ENCODE assay signal across 8 cellular contexts in the genomic region with DNA sequence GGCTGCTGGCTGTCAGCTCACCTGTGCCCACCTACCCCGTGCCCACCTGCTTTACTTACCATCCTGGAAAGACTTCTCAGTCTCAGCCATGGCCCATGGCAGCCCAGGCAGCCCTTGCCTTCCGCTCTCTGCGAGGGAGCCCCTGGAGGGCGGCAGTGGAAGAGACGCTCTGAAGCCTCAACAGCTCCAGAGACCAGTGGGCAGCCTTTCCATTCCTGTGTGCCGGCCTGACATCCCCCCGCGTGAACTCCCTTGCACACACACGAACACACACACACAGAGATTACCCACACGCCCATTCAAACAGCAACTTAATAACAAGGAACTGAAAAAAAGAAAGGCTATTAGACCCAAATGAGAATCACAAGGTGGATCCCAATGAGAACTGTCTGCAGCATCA. TPM values are rescaled to one million over a fixed set of nuclear protein-coding genes. Genes with fewer than 3 reads are reported as not detected.
DNase-seq lines count a peak whose midpoint lies in the region; ATAC-seq and TF ChIP-seq lines count a peak whose summit lies in the region.

No MANE protein-coding gene starts in this region.

- intact Hi-C loops in activated CD4-positive, alpha-beta T cell treated with anti-CD3 and anti-CD28 coated beads, Interleukin-2, amount 10 ng/mL, durations not matched to agents 24 days and 14 days (cut with micrococcal nuclease) = no loop called here

- H3K27me3 Mint-ChIP-seq in activated CD4-positive, alpha-beta T cell treated with anti-CD3 and anti-CD28 coated beads, Interleukin-2, amount 10 ng/mL, durations not matched to agents 24 days and 14 days = no peaks in the 10 kb centered on the region
- peaks cover 5% of the 10 kb centered on the region for H3K27me3 Mint-ChIP-seq in chondrocyte (ENCODE audit: low read depth)

- no peaks in the 10 kb centered on the region for H3K9me3 Mint-ChIP-seq in activated CD4-positive, alpha-beta T cell treated with anti-CD3 and anti-CD28 coated beads, Interleukin-2, amount 10 ng/mL, durations not matched to agents 24 days and 14 days
- no peaks in the 10 kb centered on the region for H3K9me3 Mint-ChIP-seq in chondrocyte (ENCODE audit: low read depth)
- H3K9me3 Mint-ChIP-seq in stimulated activated effector memory CD8-positive, alpha-beta T cell treated with anti-CD3 and anti-CD28 coated beads, Interleukin-12 subunit alpha, Interleukin-12 subunit beta, amount 100 ng/mL, for 72 hours = no peaks in the 10 kb centered on the region

- no peak for ATAC-seq in stimulated activated effector memory CD8-positive, alpha-beta T cell treated with anti-CD3 and anti-CD28 coated beads, Interleukin-12 subunit alpha, Interleukin-12 subunit beta, amount 100 ng/mL, for 72 hours
- ATAC-seq in GM21526 (IDR thresholded peaks at IDR 0.05; ENCODE audit: low FRiP score, unreplicated experiment) = no peak

- H3K4me1 Mint-ChIP-seq in activated CD4-positive, alpha-beta T cell treated with anti-CD3 and anti-CD28 coated beads, Interleukin-2, amount 10 ng/mL, durations not matched to agents 24 days and 14 days = peaks cover 65% of the 10 kb centered on the region
- H3K4me1 Mint-ChIP-seq in chondrocyte (ENCODE audit: low read depth) = no peaks in the 10 kb centered on the region
- H3K4me1 Mint-ChIP-seq in stimulated activated effector memory CD8-positive, alpha-beta T cell treated with anti-CD3 and anti-CD28 coated beads, Interleukin-12 subunit alpha, Interleukin-12 subunit beta, amount 100 ng/mL, for 72 hours = peaks cover 63% of the 10 kb centered on the region

- peak overlapping the region; percentile 41 for H3K4me3 Mint-ChIP-seq in activated CD4-positive, alpha-beta T cell treated with anti-CD3 and anti-CD28 coated beads, Interleukin-2, amount 10 ng/mL, durations not matched to agents 24 days and 14 days
- H3K4me3 Mint-ChIP-seq in chondrocyte (ENCODE audit: unreplicated experiment) = no peak overlapping the region
- H3K4me3 Mint-ChIP-seq in stimulated activated effector memory CD8-positive, alpha-beta T cell treated with anti-CD3 and anti-CD28 coated beads, Interleukin-12 subunit alpha, Interleukin-12 subunit beta, amount 100 ng/mL, for 72 hours = peak overlapping the region; percentile 13

- peak overlapping the region; percentile 3 for H3K27ac Mint-ChIP-seq in activated CD4-positive, alpha-beta T cell treated with anti-CD3 and anti-CD28 coated beads, Interleukin-2, amount 10 ng/mL, durations not matched to agents 24 days and 14 days
- H3K27ac Mint-ChIP-seq in chondrocyte (ENCODE audit: unreplicated experiment) = no peak overlapping the region
- peak overlapping the region; percentile 76 for H3K27ac Mint-ChIP-seq in stimulated activated effector memory CD8-positive, alpha-beta T cell treated with anti-CD3 and anti-CD28 coated beads, Interleukin-12 subunit alpha, Interleukin-12 subunit beta, amount 100 ng/mL, for 72 hours

- peak; percentile 44 for TF ChIP-seq CTCF in chondrocyte (IDR thresholded peaks at IDR 0.05)

- DNase-seq in activated CD4-positive, alpha-beta T cell treated with anti-CD3 and anti-CD28 coated beads, Interleukin-2, amount 10 ng/mL, durations not matched to agents 24 days and 14 days = peak; percentile 74
- DNase-seq in activated CD4-positive, alpha-beta T cell treated with anti-CD3 and anti-CD28 coated beads, Interleukin-2, amount 50 U/mL, for 4 hours = no peak
- peak; percentile 9 for DNase-seq in MV-4-11 (lab: John Stamatoyannopoulos, UW)
- no peak for DNase-seq in chondrocyte (ENCODE audit: low spot score)
- no peak for DNase-seq in stimulated activated effector memory CD8-positive, alpha-beta T cell treated with anti-CD3 and anti-CD28 coated beads, Interleukin-12 subunit alpha, Interleukin-12 subunit beta, amount 100 ng/mL, for 72 hours (ENCODE audit: low spot score in 2 of 2)
- DNase-seq in activated gamma-delta T cell (lab: John Stamatoyannopoulos, UW) = no peak
- no peak for DNase-seq in NCI-H2171 treated with DMSO at 0.1 percent for 48 hours (lab: John Stamatoyannopoulos, UW)

- peaks cover 2% of the 10 kb centered on the region for H3K36me3 Mint-ChIP-seq in activated CD4-positive, alpha-beta T cell treated with anti-CD3 and anti-CD28 coated beads, Interleukin-2, amount 10 ng/mL, durations not matched to agents 24 days and 14 days (ENCODE audit: low read depth)
- no peaks in the 10 kb centered on the region for H3K36me3 Mint-ChIP-seq in chondrocyte (ENCODE audit: low read depth)
- peaks cover 10% of the 10 kb centered on the region for H3K36me3 Mint-ChIP-seq in stimulated activated effector memory CD8-positive, alpha-beta T cell treated with anti-CD3 and anti-CD28 coated beads, Interleukin-12 subunit alpha, Interleukin-12 subunit beta, amount 100 ng/mL, for 72 hours

RNA-seq across cellular contexts. Expression of a gene that starts 14.2 kb away (rescaled TPM):
- 15.9 TPM in 2 replicates for total RNA-seq in activated CD4-positive, alpha-beta T cell treated with anti-CD3 and anti-CD28 coated beads, Interleukin-2, amount 10 ng/mL, durations not matched to agents 24 days and 14 days
- total RNA-seq in chondrocyte = 29.9 to 40.0 TPM (median 31.2 TPM) in 3 replicates

RNA-seq across cellular contexts. Expression of a gene that starts 32.4 kb away (rescaled TPM):
- total RNA-seq in activated CD4-positive, alpha-beta T cell treated with anti-CD3 and anti-CD28 coated beads, Interleukin-2, amount 10 ng/mL, durations not matched to agents 24 days and 14 days = not detected in 2 replicates
- total RNA-seq in chondrocyte = not detected in 3 replicates

Comparison
In these comparisons a context has a peak if more than half of its experiments do, and no peak if none do; other contexts are left out.
1. DNase-seq: peak in activated CD4-positive, alpha-beta T cell treated with anti-CD3 and anti-CD28 coated beads, Interleukin-2, amount 10 ng/mL, durations not matched to agents 24 days and 14 days (single experiment) and MV-4-11 (single experiment); none in activated CD4-positive, alpha-beta T cell treated with anti-CD3 and anti-CD28 coated beads, Interleukin-2, amount 50 U/mL, for 4 hours (0 of 2), chondrocyte (single experiment), stimulated activated effector memory CD8-positive, alpha-beta T cell treated with anti-CD3 and anti-CD28 coated beads, Interleukin-12 subunit alpha, Interleukin-12 subunit beta, amount 100 ng/mL, for 72 hours (0 of 2), activated gamma-delta T cell (single experiment) and NCI-H2171 treated with DMSO at 0.1 percent for 48 hours (single experiment).